ENCODE assay signal across 15 cellular contexts in genomic region chr14:37708481-37708880, GRCh38.
"Had no signal": no experiment of that assay in that cellular context is flagged by ENCODE, and none has a peak within 500 bp of the region (broad histone marks: within the 10 kb centered on the region; RNA-seq: fewer than 3 reads in every experiment).

No MANE protein-coding gene starts in this region.

- H3K4me1 ChIP-seq: breast epithelium, right atrium auricular region, tibial artery had no signal

- H3K9me3 ChIP-seq: breast epithelium, right atrium auricular region, tibial artery had no signal

- H3K27ac ChIP-seq: breast epithelium, dorsolateral prefrontal cortex, right atrium auricular region, tibial artery had no signal

- H3K4me3 ChIP-seq: breast epithelium, dorsolateral prefrontal cortex, right atrium auricular region, tibial artery had no signal

- DNase-seq: activated CD4-positive, alpha-beta T cell treated with anti-CD3 and anti-CD28 coated beads, Interleukin-2, amount 50 U/mL, for 1 hour; activated CD4-positive, CD25-positive, alpha-beta regulatory T cell; amygdala; dorsolateral prefrontal cortex; glutamatergic neuron; immature natural killer cell; left cardiac atrium; naive thymus-derived CD8-positive, alpha-beta T cell; nucleus accumbens; stimulated activated CD4-positive, alpha-beta T cell treated with anti-CD3 and anti-CD28 coated beads, Interleukin-1b, Interleukin-23, amount 100 ng/mL, for 48 hours; T-helper 17 cell; tibial artery had no signal

- H3K36me3 ChIP-seq: breast epithelium, right atrium auricular region, tibial artery had no signal

- H3K27me3 ChIP-seq: breast epithelium, right atrium auricular region, tibial artery had no signal

- ATAC-seq: left cardiac atrium; naive thymus-derived CD8-positive, alpha-beta T cell; stimulated activated memory B cell treated with anti-CD40 and anti-IgM and Interleukin-4, amounts not matched to agents 10 μg/mL and 1 μg/mL and 100 μg/mL, for 72 hours; T-helper 17 cell had no signal
